In genomic region chr14:55102141-55102547, GRCh38 we compare ENCODE assay signal across 7 cellular contexts. TPM values are rescaled to one million over a fixed set of nuclear protein-coding genes. Genes with fewer than 3 reads are reported as not detected.
DNase-seq lines count a peak whose midpoint lies in the region; ATAC-seq, FAIRE-seq and TF ChIP-seq lines count a peak whose summit lies in the region.

No MANE protein-coding gene starts in this region.

- peak; percentile 88 to 93; a peak in 3 of 4 replicates for TF ChIP-seq EP300 in GM12878 (IDR thresholded peaks at IDR 0.05; ENCODE audit: borderline replicate concordance in 1 of 2, control insufficient read depth in 1 of 2, low read depth in 2 of 2, low read length in 2 of 2)

- ATAC-seq in GM12878, result peak; percentile 84

- no peaks in the 10 kb centered on the region; the same call in 1 of the 2 replicates for H3K9me3 ChIP-seq in SJCRH30 (replicated peaks)
- H3K9me3 ChIP-seq in GM12878 (replicated peaks; ENCODE audit: control insufficient read depth, insufficient read depth, low read length), result peaks cover 6% of the 10 kb centered on the region; the same call in 2 of the 3 replicates
- H3K9me3 ChIP-seq in skeletal muscle satellite cell (replicated peaks; ENCODE audit: low read length), result peaks cover 7% of the 10 kb centered on the region

- BruUV-seq in GM12878 (replicated peaks; lab: Mats Ljungman, UMichigan), result TSS peak; percentile 83

- H3K27me3 ChIP-seq in SJCRH30 (no peaks in the 10 kb centered on the region), GM12878 (replicated peaks in 1 of 2; ENCODE audit: control insufficient read depth in 2 of 2, insufficient read depth in 2 of 2, low read length in 1 of 2) (no peaks in the 10 kb centered on the region), skeletal muscle satellite cell (ENCODE audit: control insufficient read depth, insufficient read depth, low read length) (no peaks in the 10 kb centered on the region)

- TF ChIP-seq POLR2A in GM12892 (IDR thresholded peaks at IDR 0.05; ENCODE audit: low read depth, low read length) (peak; percentile 47; the same call in 1 of the 2 replicates), H54 (IDR thresholded peaks at IDR 0.05; ENCODE audit: low read depth, low read length) (no peak), GM12878 (IDR thresholded peaks at IDR 0.05; ENCODE audit: low read depth, low read length) (peak; percentile 64)

- peak overlapping the region; percentile 60 for H3K27ac ChIP-seq in SJCRH30
- peak overlapping the region; percentile 99 for H3K27ac ChIP-seq in GM12878 (ENCODE audit: control insufficient read depth, insufficient read depth)

- H3K9ac ChIP-seq in GM12878 (ENCODE audit: control insufficient read depth, insufficient read depth, low read length) (no peak overlapping the region), skeletal muscle satellite cell (ENCODE audit: low read depth, low read length) (peak overlapping the region; percentile 83)

- CTCF ChIA-PET in GM12878 (lab: Yijun Ruan, JAX), result interaction anchor here (0.7 to 3.6 kb wide), 7 partner anchors 10 to 30 kb away, joined by 3 to 15 read pairs (median 3); partner anchors contain the start of gene LGALS3

- H3K36me3 ChIP-seq in SJCRH30 (no peaks in the 10 kb centered on the region), GM12878 (ENCODE audit: control insufficient read depth in 2 of 2, insufficient read depth in 2 of 2, low read length in 1 of 2) (no peaks in the 10 kb centered on the region), skeletal muscle satellite cell (ENCODE audit: insufficient read depth, low read length) (no peaks in the 10 kb centered on the region)

- FAIRE-seq in GM12892 (lab: Jason Lieb, UNC), result peak; percentile 91
- FAIRE-seq in H54 (lab: Jason Lieb, UNC), result peak; percentile 79
- peak; percentile 99 for FAIRE-seq in GM12878 (lab: Jason Lieb, UNC)

- no peak for TF ChIP-seq CTCF in GM12878 (IDR thresholded peaks at IDR 0.05 in 2 of 3, conservative IDR thresholded peaks at IDR 0.05 in 1 of 3; ENCODE audit: control insufficient read depth in 2 of 3, extremely low read depth in 1 of 3, insufficient read depth in 1 of 3, low read depth in 3 of 3, low read length in 3 of 3)

- H4K20me1 ChIP-seq in GM12878 (ENCODE audit: control insufficient read depth, insufficient read depth), result no peaks in the 10 kb centered on the region

- H3K4me1 ChIP-seq in SJCRH30, result peaks cover 12% of the 10 kb centered on the region
- peaks cover 63% of the 10 kb centered on the region for H3K4me1 ChIP-seq in GM12878 (ENCODE audit: control insufficient read depth, insufficient read depth, low read length)
- peaks cover 34% of the 10 kb centered on the region for H3K4me1 ChIP-seq in skeletal muscle satellite cell (ENCODE audit: control insufficient read depth, insufficient read depth, low read length)

- H3K4me2 ChIP-seq in GM12878 (ENCODE audit: control insufficient read depth, insufficient read depth), result peak overlapping the region; percentile 94; the same call in 1 of the 2 replicates
- H3K4me2 ChIP-seq in skeletal muscle satellite cell (ENCODE audit: low read length), result peak overlapping the region; percentile 80

- POLR2A ChIA-PET in GM12878 (lab: Charles Lee), result interaction anchor here (1.2 to 2.8 kb wide), 7 partner anchors 16 to 88 kb away, joined by 3 to 14 read pairs (median 7); partner anchors contain the start of genes LGALS3 and MAPK1IP1L

- SMC1A ChIA-PET in GM12878 (lab: Charles Lee; ENCODE audit: uncharacterized antibody, unreplicated experiment), result interaction anchor here (0.9 to 4.1 kb wide), 17 partner anchors 9 to 231 kb away, joined by 3 to 42 read pairs (median 8); partner anchors contain the start of genes DLGAP5 and MAPK1IP1L

- TF ChIP-seq RAD21 in GM12878 (IDR thresholded peaks at IDR 0.05; ENCODE audit: insufficient read depth, low read depth, low read length), result no peak

- H2AFZ ChIP-seq in GM12878 (ENCODE audit: control insufficient read depth, low read depth, low read length), result no peak overlapping the region

- in situ Hi-C loops in GM12878 (cut with MboI), result no loop called here

- H3K79me2 ChIP-seq in GM12878 (ENCODE audit: control insufficient read depth, insufficient read depth, low read length), result no peaks in the 10 kb centered on the region

- DNase-seq in GM12892 (ENCODE audit: insufficient read length), result no peak
- DNase-seq in H54 (ENCODE audit: insufficient read length, low spot score), result peak; percentile 26
- DNase-seq in LHCN-M2 (ENCODE audit: low read depth), result peak; percentile 99
- DNase-seq in SJCRH30, result peak; percentile 76 to 84
- peak; percentile 99 for DNase-seq in GM12878 (ENCODE audit: low read depth, low spot score)
- DNase-seq in iPS-NIHi7 (ENCODE audit: extremely low spot score), result peak; percentile 46

- intact Hi-C loops in GM12878 (cut with micrococcal nuclease; ENCODE audit: unreplicated experiment), result loop anchor here (2.0 to 10.0 kb wide), 3 partner anchors 51 to 173 kb away; partner anchors contain the start of genes DLGAP5, FBXO34 and MAPK1IP1L

- 3% methylated on average over 7 of the region's 7 CpGs for WGBS in GM12878 (ENCODE audit: insufficient coverage, insufficient replicate concordance, low lambda C conversion rate, missing lambda C conversion rate)

- RAD21 ChIA-PET in GM12878 (lab: Charles Lee; ENCODE audit: unreplicated experiment), result interaction anchor here (0.6 to 3.2 kb wide), 12 partner anchors 10 to 175 kb away, joined by 3 to 27 read pairs (median 7); partner anchors contain the start of genes LGALS3 and MAPK1IP1L

- H3K4me3 ChIP-seq in SJCRH30 (peak overlapping the region; percentile 45), GM12878 (0 out of 2 replicates have a peak overlapping the region, but pooled peaks have one; percentile 4), skeletal muscle satellite cell (ENCODE audit: low read length) (no peak overlapping the region)

TF ChIP-seq in GM12878, 131 proteins besides CTCF, POLR2A, EP300 and RAD21 (continues in another document):
- TF ChIP-seq RBBP5 (conservative IDR thresholded peaks at IDR 0.05) (no peak), TCF7 (IDR thresholded peaks at IDR 0.05; ENCODE audit: borderline replicate concordance) (no peak), NR2C2 (IDR thresholded peaks at IDR 0.05; ENCODE audit: borderline replicate concordance, control insufficient read depth, insufficient read length, low read depth) (no peak), SRF (IDR thresholded peaks at IDR 0.05; ENCODE audit: low read depth in 2 of 2, low read length in 2 of 2) (no peak), EZH2 (IDR thresholded peaks at IDR 0.05; ENCODE audit: borderline replicate concordance, control insufficient read depth, low read depth, low read length) (no peak), STAT3 (IDR thresholded peaks at IDR 0.05; ENCODE audit: low read depth, low read length) (0 out of 2 replicates have a peak, but pooled peaks have one; percentile 63)

RNA-seq across cellular contexts. Expression of gene LGALS3, which starts 26.9 kb away (rescaled TPM):
- polyA plus RNA-seq in GM12892 (2012; ENCODE audit: missing spikeins), result 48.5 TPM
- total RNA-seq in LHCN-M2 (2014; rRNA removed), result 247 and 288 TPM in 2 replicates
- polyA plus RNA-seq in LHCN-M2 (2012), result 172 TPM
- 1.9 and 2.0 TPM in 2 replicates for total RNA-seq in SJCRH30 (2014; rRNA removed; shearing (Covaris generic))
- total RNA-seq in GM12878 (2013; cell fraction: nucleolus; rRNA removed), result 17.5 and 21.3 TPM in 2 replicates
- 23.1 and 25.6 TPM in 2 replicates for total RNA-seq in GM12878 (2014; rRNA removed)
- total RNA-seq in GM12878 (2014; rRNA removed; fragmentation: Illumina TruSeq; extraction: Trizol), result 12.0 and 12.3 TPM in 2 replicates
- total RNA-seq in GM12878 (2021), result 13.6 and 16.1 TPM in 2 replicates
- polyA plus RNA-seq in GM12878 (2011; ENCODE audit: low read depth), result 15.6 TPM
- 34.2 and 45.4 TPM in 2 replicates for polyA plus RNA-seq in GM12878 (2011; rRNA removed)
- 24.5 and 31.9 TPM in 2 replicates for polyA plus RNA-seq in GM12878 (2011; cell fraction: cytosol; rRNA removed)
- polyA plus RNA-seq in GM12878 (2011; cell fraction: nucleus; rRNA removed), result 20.1 and 27.1 TPM in 2 replicates
- polyA plus RNA-seq in GM12878 (2012), result 19.7 and 39.6 TPM in 2 replicates
- 7.7 and 8.6 TPM in 2 replicates for polyA plus RNA-seq in GM12878 (2014; fragmentation: Illumina TruSeq; extraction: Trizol)
- polyA plus RNA-seq in GM12878 (2014; fragmentation: Nextera tagmentation; extraction: Ambion mirVana), result 1 to 10 TPM; 1.5 to 6.4 TPM
- polyA plus RNA-seq in GM12878 (2014; rRNA removed), result 21.3 and 28.6 TPM in 2 replicates
- 10 to 100 TPM; 28.2 to 30.6 TPM for polyA plus RNA-seq in GM12878 (2016; fragmentation: Nextera tagmentation; extraction: Ambion mirVana)
- 9.8 and 14.3 TPM in 2 replicates for polyA minus RNA-seq in GM12878 (2011; rRNA and poly(A)+ RNA removed)
- 4.4 and 8.1 TPM in 2 replicates for polyA minus RNA-seq in GM12878 (2011; cell fraction: cytosol; rRNA and poly(A)+ RNA removed)
- 5.0 and 5.9 TPM in 2 replicates for polyA minus RNA-seq in GM12878 (2011; cell fraction: nucleus; rRNA and poly(A)+ RNA removed)
- total RNA-seq in skeletal muscle satellite cell (2012; rRNA removed), result 183 and 304 TPM in 2 replicates

RNA-seq across cellular contexts. Expression of gene MAPK1IP1L, which starts 50.7 kb away (rescaled TPM):
- 54.4 TPM for polyA plus RNA-seq in GM12892 (2012; ENCODE audit: missing spikeins)
- total RNA-seq in LHCN-M2 (2014; rRNA removed), result 117 and 196 TPM in 2 replicates
- 57.4 TPM for polyA plus RNA-seq in LHCN-M2 (2012)
- total RNA-seq in SJCRH30 (2014; rRNA removed; shearing (Covaris generic)), result 66.5 and 76.2 TPM in 2 replicates
- 94.4 and 113 TPM in 2 replicates for total RNA-seq in GM12878 (2013; cell fraction: nucleolus; rRNA removed)
- 37.7 and 44.6 TPM in 2 replicates for total RNA-seq in GM12878 (2014; rRNA removed)
- 48.9 and 50.4 TPM in 2 replicates for total RNA-seq in GM12878 (2014; rRNA removed; fragmentation: Illumina TruSeq; extraction: Trizol)
- total RNA-seq in GM12878 (2021), result 101 and 105 TPM in 2 replicates
- 25.2 TPM for polyA plus RNA-seq in GM12878 (2011; ENCODE audit: low read depth)
- 52.8 and 80.1 TPM in 2 replicates for polyA plus RNA-seq in GM12878 (2011; rRNA removed)
- polyA plus RNA-seq in GM12878 (2011; cell fraction: cytosol; rRNA removed), result 231 and 264 TPM in 2 replicates
- polyA plus RNA-seq in GM12878 (2011; cell fraction: nucleus; rRNA removed), result 91.5 and 98.1 TPM in 2 replicates
- polyA plus RNA-seq in GM12878 (2012), result 53.2 and 62.6 TPM in 2 replicates
- polyA plus RNA-seq in GM12878 (2014; fragmentation: Illumina TruSeq; extraction: Trizol), result 68.5 and 90.1 TPM in 2 replicates
- 10 to 100 TPM; 55.7 to 66.0 TPM for polyA plus RNA-seq in GM12878 (2014; fragmentation: Nextera tagmentation; extraction: Ambion mirVana)
- 54.2 and 58.1 TPM in 2 replicates for polyA plus RNA-seq in GM12878 (2014; rRNA removed)
- 100 to 1,000 TPM; 107 to 117 TPM for polyA plus RNA-seq in GM12878 (2016; fragmentation: Nextera tagmentation; extraction: Ambion mirVana)
- 146 and 276 TPM in 2 replicates for polyA minus RNA-seq in GM12878 (2011; rRNA and poly(A)+ RNA removed)
- 154 and 162 TPM in 2 replicates for polyA minus RNA-seq in GM12878 (2011; cell fraction: cytosol; rRNA and poly(A)+ RNA removed)
- 19.2 and 36.5 TPM in 2 replicates for polyA minus RNA-seq in GM12878 (2011; cell fraction: nucleus; rRNA and poly(A)+ RNA removed)
- 43.5 and 44.6 TPM in 2 replicates for total RNA-seq in skeletal muscle satellite cell (2012; rRNA removed)
